Comparison of ENCODE assay signal across 8 cellular contexts in genomic region chr2:111120253-111121027, GRCh38. TPM values are rescaled to one million over a fixed set of nuclear protein-coding genes. Genes with fewer than 3 reads are reported as not detected.
A peak's percentile ranks its signal among the peaks of the same experiment; 100 is the strongest.
DNase-seq lines count a peak whose midpoint lies in the region; ATAC-seq and TF ChIP-seq lines count a peak whose summit lies in the region.

Gene BCL2L11 (plus strand): TSS chr2:111120914. CDS start chr2:111123746, 2,832 bp downstream.

- H3K36me3 ChIP-seq in CD8-positive, alpha-beta T cell (ENCODE audit: insufficient read depth, low read length): no peaks in the 10 kb centered on the region
- H3K36me3 ChIP-seq in ectodermal cell (ENCODE audit: control insufficient read depth, insufficient read depth, low read length): peaks cover 6% of the 10 kb centered on the region

- intact Hi-C loops in CD8-positive, alpha-beta T cell (cut with DNase I, micrococcal nuclease): loop anchor here (2.0 to 10.0 kb wide), 7 partner anchors 262 to 1527 kb away; partner anchors contain the start of genes BUB1 (in 2 of the 2), TMEM87B (in 2 of the 2) and SLC20A1 (in 1 of the 2)

- peak within 1 kb of the TSS; percentile 72 for H3K27ac Mint-ChIP-seq in CD8-positive, alpha-beta T cell
- peak within 1 kb of the TSS; percentile 70 for H3K27ac Mint-ChIP-seq in activated CD4-positive, alpha-beta memory T cell treated with anti-CD3 and anti-CD28 coated beads, Interleukin-2, amount 10 ng/mL, durations not matched to agents 7 days and 5 days

- H3K4me1 ChIP-seq in CD8-positive, alpha-beta T cell (ENCODE audit: insufficient read depth, low read length): peaks cover 48% of the 10 kb centered on the region
- peaks cover 15% of the 10 kb centered on the region for H3K4me1 ChIP-seq in ectodermal cell (ENCODE audit: control insufficient read depth, insufficient read depth, low read length)

- POLR2A ChIA-PET in CD8-positive, alpha-beta T cell (lab: Charles Lee): interaction anchor here (0.8 to 2.2 kb wide), 9 partner anchors 8 to 309 kb away, joined by 3 to 15 read pairs (median 4); no protein-coding TSS in a partner anchor
- POLR2A ChIA-PET in activated CD4-positive, alpha-beta memory T cell treated with anti-CD3 and anti-CD28 coated beads, Interleukin-2, amount 10 ng/mL, durations not matched to agents 7 days and 5 days (lab: Charles Lee): interaction anchor here (0.8 to 1.6 kb wide), 6 partner anchors 9 to 442 kb away, joined by 3 to 7 read pairs (median 3); partner anchors contain the start of gene BUB1

- no peak for TF ChIP-seq CTCF in CD8-positive, alpha-beta T cell (IDR thresholded peaks at IDR 0.05)
- peak; percentile 1 for TF ChIP-seq CTCF in HL-60 (IDR thresholded peaks at IDR 0.05; ENCODE audit: insufficient read depth, low read length)

- H3K9me3 Mint-ChIP-seq in CD8-positive, alpha-beta T cell: no peaks in the 10 kb centered on the region
- no peaks in the 10 kb centered on the region for H3K9me3 Mint-ChIP-seq in activated CD4-positive, alpha-beta memory T cell treated with anti-CD3 and anti-CD28 coated beads, Interleukin-2, amount 10 ng/mL, durations not matched to agents 7 days and 5 days

- H3K27me3 Mint-ChIP-seq in CD8-positive, alpha-beta T cell (ENCODE audit: low read depth): peaks cover 24% of the 10 kb centered on the region
- peaks cover 53% of the 10 kb centered on the region for H3K27me3 Mint-ChIP-seq in activated CD4-positive, alpha-beta memory T cell treated with anti-CD3 and anti-CD28 coated beads, Interleukin-2, amount 10 ng/mL, durations not matched to agents 7 days and 5 days

- 0 to 1% methylated on average over 98 of the region's 98 CpGs for WGBS in ectodermal cell, 2 experiments

- peak; percentile 71 for ATAC-seq in CD8-positive, alpha-beta T cell
- ATAC-seq in GM19455 (IDR thresholded peaks at IDR 0.05; ENCODE audit: unreplicated experiment): peak; percentile 52

- peak within 1 kb of the TSS; percentile 91 for H3K4me3 ChIP-seq in CD8-positive, alpha-beta T cell (ENCODE audit: low read depth, low read length)
- H3K4me3 ChIP-seq in HL-60 (replicated peaks; ENCODE audit: insufficient read depth, low read length): peak within 1 kb of the TSS; percentile 62
- H3K4me3 ChIP-seq in ectodermal cell (ENCODE audit: insufficient read depth, low read depth, low read length): peak within 1 kb of the TSS; percentile 88

- peaks cover 55% of the 10 kb centered on the region for H3K4me1 Mint-ChIP-seq in CD8-positive, alpha-beta T cell (ENCODE audit: low read depth)
- peaks cover 57% of the 10 kb centered on the region for H3K4me1 Mint-ChIP-seq in activated CD4-positive, alpha-beta memory T cell treated with anti-CD3 and anti-CD28 coated beads, Interleukin-2, amount 10 ng/mL, durations not matched to agents 7 days and 5 days

- H3K36me3 Mint-ChIP-seq in CD8-positive, alpha-beta T cell: peaks cover 21% of the 10 kb centered on the region
- H3K36me3 Mint-ChIP-seq in activated CD4-positive, alpha-beta memory T cell treated with anti-CD3 and anti-CD28 coated beads, Interleukin-2, amount 10 ng/mL, durations not matched to agents 7 days and 5 days (ENCODE audit: low read depth): peaks cover 22% of the 10 kb centered on the region

- H3K4me3 Mint-ChIP-seq in CD8-positive, alpha-beta T cell: peak within 1 kb of the TSS; percentile 90
- peak within 1 kb of the TSS; percentile 89 for H3K4me3 Mint-ChIP-seq in activated CD4-positive, alpha-beta memory T cell treated with anti-CD3 and anti-CD28 coated beads, Interleukin-2, amount 10 ng/mL, durations not matched to agents 7 days and 5 days

- H3K27me3 ChIP-seq in CD8-positive, alpha-beta T cell (ENCODE audit: insufficient read depth, low read length): peaks cover 23% of the 10 kb centered on the region
- H3K27me3 ChIP-seq in HL-60 (ENCODE audit: insufficient read depth, poor library complexity, severe bottlenecking) (no peaks in the 10 kb centered on the region), ectodermal cell (ENCODE audit: control insufficient read depth, insufficient read depth, low read length, poor library complexity, severe bottlenecking) (peaks cover 60% of the 10 kb centered on the region)

- peak; percentile 81 to 94 (median 86) for DNase-seq in CD8-positive, alpha-beta T cell
- DNase-seq in HL-60 (ENCODE audit: low read depth in 1 of 2, low spot score in 1 of 2) (peak; percentile 85 to 90), NCI-H82 treated with DMSO at 0.1 percent for 48 hours (lab: John Stamatoyannopoulos, UW; ENCODE audit: unreplicated experiment) (peak; percentile 81), medulla oblongata (ENCODE audit: extremely low spot score) (peak; percentile 85)
- DNase-seq in activated CD4-positive, alpha-beta memory T cell treated with anti-CD3 and anti-CD28 coated beads, Interleukin-2, amount 10 ng/mL, durations not matched to agents 7 days and 5 days: peak; percentile 90
- peak; percentile 83 to 87 (median 86) for DNase-seq in stimulated activated CD4-positive, alpha-beta T cell treated with anti-CD3 and anti-CD28 coated beads, TNF-alpha, amount 100 ng/mL, for 48 hours (ENCODE audit: low read depth in 3 of 3)

- no peaks in the 10 kb centered on the region for H3K9me3 ChIP-seq in CD8-positive, alpha-beta T cell (ENCODE audit: low read length)
- no peaks in the 10 kb centered on the region for H3K9me3 ChIP-seq in ectodermal cell (ENCODE audit: control insufficient read depth, low read length)

- peak within 1 kb of the TSS; percentile 50 for H3K27ac ChIP-seq in CD8-positive, alpha-beta T cell (ENCODE audit: low read depth, low read length)
- H3K27ac ChIP-seq in HL-60 (replicated peaks): peak within 1 kb of the TSS; percentile 95
- peak within 1 kb of the TSS; percentile 50 for H3K27ac ChIP-seq in ectodermal cell (ENCODE audit: insufficient read depth, low read depth, low read length, poor library complexity, severe bottlenecking)

- CTCF ChIA-PET in CD8-positive, alpha-beta T cell (lab: Charles Lee): interaction anchor here (0.9 to 2.9 kb wide), 3 partner anchors 12 to 308 kb away, joined by 3 to 16 read pairs (median 6); no protein-coding TSS in a partner anchor
- CTCF ChIA-PET in activated CD4-positive, alpha-beta memory T cell treated with anti-CD3 and anti-CD28 coated beads, Interleukin-2, amount 10 ng/mL, durations not matched to agents 7 days and 5 days (lab: Charles Lee): interaction anchor here (0.6 to 1.6 kb wide), 4 partner anchors 50 to 580 kb away, joined by 3 to 7 read pairs (median 4); no protein-coding TSS in a partner anchor

RNA-seq across cellular contexts. Expression of gene BCL2L11, which starts in this region (rescaled TPM):
- total RNA-seq in CD8-positive, alpha-beta T cell: 10 to 100 TPM; 38.7 to 40.1 TPM
- total RNA-seq in activated CD4-positive, alpha-beta memory T cell treated with anti-CD3 and anti-CD28 coated beads, Interleukin-2, amount 10 ng/mL, durations not matched to agents 7 days and 5 days: 10 to 100 TPM; 11.1 to 11.4 TPM
- polyA plus RNA-seq in ectodermal cell (2013, experiment 1 of 4): 31.8 TPM
- polyA plus RNA-seq in ectodermal cell (2013, experiment 2 of 4): 35.4 TPM
- 32.5 TPM for polyA plus RNA-seq in ectodermal cell (2013, experiment 3 of 4)
- polyA plus RNA-seq in ectodermal cell (2013, experiment 4 of 4): 32.3 TPM

Comparison
In these comparisons a context has a peak if more than half of its experiments do, and no peak if none do; other contexts are left out.
1. Peak in every context shown above with its lines: DNase-seq, ATAC-seq, H3K4me3 ChIP-seq and H3K27ac ChIP-seq.